ENCODE assay signal across 8 cellular contexts in genomic region chr7:114085592-114086490, GRCh38.
DNase-seq lines count a peak whose midpoint lies in the region; ATAC-seq and TF ChIP-seq lines count a peak whose summit lies in the region.

No MANE protein-coding gene starts in this region.

- H3K9me3 ChIP-seq in HEK293 (ENCODE audit: control insufficient read depth, insufficient read depth, low read depth, low read length): no peaks in the 10 kb centered on the region

- CTCF ChIA-PET in HEK293 (lab: Yijun Ruan, JAX): interaction anchor here (0.5 to 0.7 kb wide), 5 partner anchors 43 to 1295 kb away, joined by 3 read pairs; partner anchors contain the start of gene TMEM168

- H3K9me3 Mint-ChIP-seq in activated T-helper 17 cell treated with anti-CD3 and anti-CD28 coated beads, Interleukin-2, amount 50 U/mL, for 72 hours: no peaks in the 10 kb centered on the region
- no peaks in the 10 kb centered on the region for H3K9me3 Mint-ChIP-seq in nephron

- peak overlapping the region; percentile 89 for H3K4me3 ChIP-seq in HEK293 (ENCODE audit: low read depth, low read length)
- H3K4me3 ChIP-seq in foreskin fibroblast (ENCODE audit: low read depth in 1 of 2, low read length in 2 of 2): peak overlapping the region; percentile 57 to 96

- POLR2A ChIA-PET in HEK293 (lab: Yijun Ruan, JAX): interaction anchor here (0.6 to 1.5 kb wide), 7 partner anchors 10 to 662 kb away, joined by 3 to 5 read pairs (median 4); partner anchors contain the start of gene FOXP2

- peak; percentile 33 for DNase-seq in EH (ENCODE audit: low read depth)
- peak; percentile 64 for DNase-seq in NCI-H226
- peak; percentile 90 to 97 for DNase-seq in foreskin fibroblast

- H3K27me3 Mint-ChIP-seq in activated T-helper 17 cell treated with anti-CD3 and anti-CD28 coated beads, Interleukin-2, amount 50 U/mL, for 72 hours: peaks cover 61% of the 10 kb centered on the region
- H3K27me3 Mint-ChIP-seq in nephron (ENCODE audit: low read depth): peaks cover 71% of the 10 kb centered on the region

- no peak for TF ChIP-seq CTCF in HEK293 (tag by site-specific recombination; IDR thresholded peaks at IDR 0.05)
- no peak for TF ChIP-seq CTCF in foreskin fibroblast (IDR thresholded peaks at IDR 0.05; ENCODE audit: low read depth, low read length)
- TF ChIP-seq CTCF in nephron (IDR thresholded peaks at IDR 0.05; ENCODE audit: unreplicated experiment in 3 of 3): no peak

- peak overlapping the region; percentile 98 for H3K27ac ChIP-seq in HEK293 (ENCODE audit: extremely low read depth, low read depth, low read length)

- ATAC-seq in activated T-helper 17 cell treated with anti-CD3 and anti-CD28 coated beads, Interleukin-2, amount 50 U/mL, for 72 hours (replicated peaks): peak; percentile 51
- no peak for ATAC-seq in HG03139 (IDR thresholded peaks at IDR 0.05; ENCODE audit: unreplicated experiment)
- ATAC-seq in HG02970 (IDR thresholded peaks at IDR 0.05; ENCODE audit: low FRiP score, unreplicated experiment): no peak

- no peak overlapping the region for H3K27ac Mint-ChIP-seq in activated T-helper 17 cell treated with anti-CD3 and anti-CD28 coated beads, Interleukin-2, amount 50 U/mL, for 72 hours
- peak overlapping the region; percentile 96 to 98 (median 98) for H3K27ac Mint-ChIP-seq in nephron

- peaks cover 15% of the 10 kb centered on the region for H3K36me3 Mint-ChIP-seq in activated T-helper 17 cell treated with anti-CD3 and anti-CD28 coated beads, Interleukin-2, amount 50 U/mL, for 72 hours (ENCODE audit: low read depth)
- H3K36me3 Mint-ChIP-seq in nephron (ENCODE audit: low read depth): no peaks in the 10 kb centered on the region

- peak overlapping the region; percentile 88 for H3K4me3 Mint-ChIP-seq in activated T-helper 17 cell treated with anti-CD3 and anti-CD28 coated beads, Interleukin-2, amount 50 U/mL, for 72 hours
- H3K4me3 Mint-ChIP-seq in nephron: peak overlapping the region; percentile 99

- H3K36me3 ChIP-seq in HEK293 (ENCODE audit: control insufficient read depth in 2 of 2, insufficient read depth in 1 of 2, low read length in 2 of 2): no peaks in the 10 kb centered on the region

- peaks cover 10% of the 10 kb centered on the region for H3K4me1 ChIP-seq in HEK293 (ENCODE audit: control insufficient read depth, insufficient read depth, low read length)

- peaks cover 18% of the 10 kb centered on the region for H3K4me1 Mint-ChIP-seq in activated T-helper 17 cell treated with anti-CD3 and anti-CD28 coated beads, Interleukin-2, amount 50 U/mL, for 72 hours
- H3K4me1 Mint-ChIP-seq in nephron: peaks cover 37% of the 10 kb centered on the region

TF ChIP-seq in HEK293, 187 proteins besides CTCF, POLR2A, EP300 and RAD21 (continues in another document):
- TF ChIP-seq ZNF311 (tag by site-specific recombination; IDR thresholded peaks at IDR 0.05; ENCODE audit: borderline replicate concordance): no peak
- TF ChIP-seq ZNF184 (tag by site-specific recombination; IDR thresholded peaks at IDR 0.05): 0 out of 2 replicates have a peak, but pooled peaks have one; percentile 52
- TF ChIP-seq ZNF529 (tag by site-specific recombination; IDR thresholded peaks at IDR 0.05; ENCODE audit: insufficient replicate concordance): no peak
- TF ChIP-seq TSHZ1 (tag by site-specific recombination; IDR thresholded peaks at IDR 0.05; ENCODE audit: borderline replicate concordance): peak; percentile 77; the same call in 1 of the 2 replicates
- peak; percentile 96 for TF ChIP-seq ZNF629 (tag by site-specific recombination; IDR thresholded peaks at IDR 0.05)
- no peak for TF ChIP-seq ZNF221 (tag by site-specific recombination; IDR thresholded peaks at IDR 0.05; ENCODE audit: borderline replicate concordance)
- TF ChIP-seq ZNF600 (tag by site-specific recombination; IDR thresholded peaks at IDR 0.05): peak; percentile 85
- no peak; the same call in 1 of the 2 replicates for TF ChIP-seq GFI1B (tag by site-specific recombination; IDR thresholded peaks at IDR 0.05)
- peak; percentile 82 for TF ChIP-seq ZBTB48 (tag by site-specific recombination; IDR thresholded peaks at IDR 0.05)
- TF ChIP-seq ZBTB49 (tag by site-specific recombination; IDR thresholded peaks at IDR 0.05; ENCODE audit: low read depth): no peak
- 0 out of 2 replicates have a peak, but pooled peaks have one; percentile 63 for TF ChIP-seq ZSCAN23 (tag by site-specific recombination; IDR thresholded peaks at IDR 0.05)
- TF ChIP-seq ZNF654 (tag by site-specific recombination; IDR thresholded peaks at IDR 0.05; ENCODE audit: low read depth): no peak; the same call in 1 of the 2 replicates
- TF ChIP-seq ZNF433 (tag by site-specific recombination; IDR thresholded peaks at IDR 0.05; ENCODE audit: low read depth): no peak
- peak; percentile 66 for TF ChIP-seq ZNF341 (tag by site-specific recombination; IDR thresholded peaks at IDR 0.05; ENCODE audit: low read depth)
- no peak for TF ChIP-seq ZNF473 (tag by site-specific recombination; IDR thresholded peaks at IDR 0.05)
- TF ChIP-seq ZNF501 (tag by site-specific recombination; IDR thresholded peaks at IDR 0.05): peak; percentile 92; the same call in 1 of the 2 replicates
- no peak for TF ChIP-seq ZNF114 (tag by site-specific recombination; IDR thresholded peaks at IDR 0.05)
- TF ChIP-seq ZNF645 (tag by site-specific recombination; IDR thresholded peaks at IDR 0.05): no peak
- TF ChIP-seq ZBTB44 (tag by site-specific recombination; IDR thresholded peaks at IDR 0.05): 0 out of 2 replicates have a peak, but pooled peaks have one; percentile 57
- TF ChIP-seq ZNF776 (tag by site-specific recombination; IDR thresholded peaks at IDR 0.05; ENCODE audit: borderline replicate concordance): peak; percentile 88; the same call in 1 of the 2 replicates

Comparison
In these comparisons a context has a peak if more than half of its experiments do, and no peak if none do; other contexts are left out.
1. DNase-seq: peak in every context shown above with its lines; median percentile 94 in foreskin fibroblast; 64 in NCI-H226; 33 in EH.